ENCODE assay signal across 9 cellular contexts in genomic region chr2:38074047-38074774, GRCh38. TPM values are rescaled to one million over a fixed set of nuclear protein-coding genes. Genes with fewer than 3 reads are reported as not detected.
DNase-seq lines count a peak whose midpoint lies in the region; ATAC-seq and TF ChIP-seq lines count a peak whose summit lies in the region.
"Had no signal": no experiment of that assay in that cellular context is flagged by ENCODE, and none has a peak within 500 bp of the region (broad histone marks: within the 10 kb centered on the region; RNA-seq: fewer than 3 reads in every experiment).

No MANE protein-coding gene starts in this region.

- peak overlapping the region; percentile 15 to 57 for H3K4me3 Mint-ChIP-seq in effector memory CD8-positive, alpha-beta T cell

- H3K27me3 Mint-ChIP-seq in effector memory CD8-positive, alpha-beta T cell: peaks cover 49 to 53% of the 10 kb centered on the region in 2 donors

- TF ChIP-seq CTCF in uterus (IDR thresholded peaks at IDR 0.05): no peak

- intact Hi-C loops in Right ventricle myocardium inferior (cut with DNase I) (loop anchor here (10.0 kb wide), 1 partner anchor 201 kb away; no protein-coding TSS in a partner anchor), cardiac septum (cut with DNase I) (loop anchor here (10.0 kb wide), 2 partner anchors 89 to 201 kb away; no protein-coding TSS in a partner anchor), uterus (cut with DNase I; ENCODE audit: low total_unique reads) (no loop called here)

- H3K36me3 Mint-ChIP-seq in effector memory CD8-positive, alpha-beta T cell (ENCODE audit: insufficient read depth): no peaks in the 10 kb centered on the region

- H3K4me1 Mint-ChIP-seq in effector memory CD8-positive, alpha-beta T cell (ENCODE audit: low read depth in 2 of 2): peaks cover 8% of the 10 kb centered on the region in 2 donors

- H3K4me3 ChIP-seq in mucosa of stomach (ENCODE audit: low read length): no peak overlapping the region
- peak overlapping the region; percentile 65 to 77 for H3K4me3 ChIP-seq in uterus

- TF ChIP-seq POLR2A in uterus (IDR thresholded peaks at IDR 0.05): no peak

- H3K9ac ChIP-seq in mucosa of stomach (ENCODE audit: low read length): peak overlapping the region; percentile 15

- H3K9me3 Mint-ChIP-seq in effector memory CD8-positive, alpha-beta T cell: no peaks in the 10 kb centered on the region

- ATAC-seq in Right ventricle myocardium inferior (no peak), HG02973 (IDR thresholded peaks at IDR 0.05; ENCODE audit: unreplicated experiment) (no peak), HG02763 (IDR thresholded peaks at IDR 0.05; ENCODE audit: unreplicated experiment) (no peak), left lobe of liver (no peak)
- ATAC-seq in effector memory CD8-positive, alpha-beta T cell (replicated peaks): no peak

- H3K36me3 ChIP-seq in mucosa of stomach (ENCODE audit: control insufficient read depth, insufficient read depth, low read length) (no peaks in the 10 kb centered on the region), uterus (no peaks in the 10 kb centered on the region)

- H3K9me3 ChIP-seq in mucosa of stomach (ENCODE audit: control insufficient read depth, low read length) (no peaks in the 10 kb centered on the region), uterus (no peaks in the 10 kb centered on the region)
- H3K9me3 ChIP-seq: Caco-2 had no signal

- peak overlapping the region; percentile 93 to 97 for H3K27ac ChIP-seq in uterus

- DNase-seq in Right ventricle myocardium inferior (ENCODE audit: missing footprints) (peak; percentile 78), cardiac septum (ENCODE audit: low spot score) (no peak), uterus (peak; percentile 39 to 40), left lobe of liver (ENCODE audit: low spot score) (no peak)
- no peak for DNase-seq in effector memory CD8-positive, alpha-beta T cell
- DNase-seq: Caco-2 had no signal

- H3K4me1 ChIP-seq in mucosa of stomach (ENCODE audit: control insufficient read depth, insufficient read depth, low read length) (peaks cover 10% of the 10 kb centered on the region), uterus (no peaks in the 10 kb centered on the region)

- H3K27me3 ChIP-seq in mucosa of stomach (ENCODE audit: control insufficient read depth, insufficient read depth, low read length): peaks cover 40% of the 10 kb centered on the region
- H3K27me3 ChIP-seq in uterus: no peaks in the 10 kb centered on the region

- no peak overlapping the region for H3K27ac Mint-ChIP-seq in effector memory CD8-positive, alpha-beta T cell

RNA-seq across cellular contexts. Expression of gene CYP1B1, which starts 1.7 kb away (rescaled TPM):
- total RNA-seq in Right ventricle myocardium inferior (19.6 TPM), cardiac septum (92.7 TPM), uterus (100 to 1,000 TPM in 1 of 4 donors, 10 to 100 TPM in 3; 42.8 to 118 (median 54.5) TPM), left lobe of liver (6.1 TPM)

Comparison
In these comparisons a context has a peak if more than half of its experiments do, and no peak if none do; other contexts are left out.
1. DNase-seq: peak in Right ventricle myocardium inferior (single experiment) and uterus (2 of 2); none in cardiac septum (single experiment), effector memory CD8-positive, alpha-beta T cell (0 of 3) and left lobe of liver (single experiment).